9 cellular contexts compared by ENCODE assay signal in genomic region chr5:38783011-38783551, GRCh38.
DNase-seq lines count a peak whose midpoint lies in the region; ATAC-seq and TF ChIP-seq lines count a peak whose summit lies in the region.
"Had no signal": no experiment of that assay in that cellular context is flagged by ENCODE, and none has a peak within 500 bp of the region (broad histone marks: within the 10 kb centered on the region; RNA-seq: fewer than 3 reads in every experiment).

No MANE protein-coding gene starts in this region.

- H3K27me3 ChIP-seq in brain microvascular endothelial cell (replicated peaks): no peaks in the 10 kb centered on the region
- no peaks in the 10 kb centered on the region for H3K27me3 ChIP-seq in lung (ENCODE audit: control insufficient read depth, insufficient read depth)
- H3K27me3 ChIP-seq in HAP-1 (ENCODE audit: low read depth): no peaks in the 10 kb centered on the region

- H3K36me3 ChIP-seq in brain microvascular endothelial cell (replicated peaks): no peaks in the 10 kb centered on the region
- H3K36me3 ChIP-seq in lung (ENCODE audit: control insufficient read depth in 2 of 2, insufficient read depth in 2 of 2, low read length in 2 of 2): no peaks in the 10 kb centered on the region
- H3K36me3 ChIP-seq in HAP-1 (replicated peaks): no peaks in the 10 kb centered on the region

- H3K27ac ChIP-seq in brain microvascular endothelial cell (peak overlapping the region; percentile 70), lung (ENCODE audit: low read depth in 1 of 2, low read length in 1 of 2) (peak overlapping the region in 1 of 2 donors; percentile 58)

- TF ChIP-seq CTCF in AG04449 (IDR thresholded peaks at IDR 0.05; ENCODE audit: insufficient read depth, low read length, missing control alignments) (no peak), brain microvascular endothelial cell (IDR thresholded peaks at IDR 0.05; ENCODE audit: low read depth, low read length, missing control alignments) (peak; percentile 2), lung (IDR thresholded peaks at IDR 0.05; ENCODE audit: control extremely low read depth, extremely low read depth) (no peak)

- in situ Hi-C loops in brain microvascular endothelial cell (cut with HindIII; ENCODE audit: low pct_ligation_motif_present, low sequenced_read_pairs) (no loop called here), HAP-1 (cut with MboI; ENCODE audit: low sequenced_read_pairs) (no loop called here)

- DNase-seq in AG04449 (ENCODE audit: low read depth, low spot score): peak; percentile 97
- peak; percentile 64 to 97 (median 92) for DNase-seq in NCI-H1417 (lab: John Stamatoyannopoulos, UW)
- peak; percentile 93 for DNase-seq in brain microvascular endothelial cell
- DNase-seq in lung (ENCODE audit: low spot score): no peak
- no peak for DNase-seq in globus pallidus (ENCODE audit: low spot score)
- DNase-seq in HAP-1 (ENCODE audit: low spot score in 2 of 2): no peak
- DNase-seq: DND-41 had no signal

- CTCF ChIA-PET in AG04449 (lab: Yijun Ruan, JAX): interaction anchor here (0.8 to 5.1 kb wide), 11 partner anchors 14 to 400 kb away, joined by 3 to 34 read pairs (median 4); no protein-coding TSS in a partner anchor

- POLR2A ChIA-PET in AG04449 (lab: Yijun Ruan, JAX): interaction anchor here (0.7 to 1.0 kb wide), 4 partner anchors 24 to 341 kb away, joined by 3 to 4 read pairs (median 3); no protein-coding TSS in a partner anchor

- H3K9me3 ChIP-seq in lung (ENCODE audit: control insufficient read depth in 2 of 2, insufficient read depth in 1 of 2, low read length in 1 of 2) (peaks cover 0 to 5% of the 10 kb centered on the region in 2 donors), HAP-1 (no peaks in the 10 kb centered on the region)

- H3K4me3 ChIP-seq in AG04449 (ENCODE audit: low read depth, low read length) (no peak overlapping the region), brain microvascular endothelial cell (ENCODE audit: low read depth, low read length) (no peak overlapping the region), lung (no peak overlapping the region), HAP-1 (no peak overlapping the region)

- WGBS in lung, 2 donors: 18 to 35% methylated on average over 2 of the region's 2 CpGs

- peak; percentile 63 for ATAC-seq in lung (ENCODE audit: insufficient read depth, low FRiP score)
- ATAC-seq in GM21390 (IDR thresholded peaks at IDR 0.05; ENCODE audit: unreplicated experiment): no peak
- ATAC-seq in HG02981 (IDR thresholded peaks at IDR 0.05; ENCODE audit: unreplicated experiment): no peak

- H3K4me1 ChIP-seq in lung (ENCODE audit: control insufficient read depth in 2 of 2, insufficient read depth in 2 of 2, low read length in 2 of 2) (peaks cover 1 to 20% of the 10 kb centered on the region in 2 donors), HAP-1 (no peaks in the 10 kb centered on the region)

Comparison
In these comparisons a context has a peak if more than half of its experiments do, and no peak if none do; other contexts are left out.
1. DNase-seq: peak in AG04449 (single experiment), NCI-H1417 (3 of 3) and brain microvascular endothelial cell (single experiment); none in lung (single experiment), globus pallidus (single experiment) and HAP-1 (0 of 2).